Comparison of ENCODE assay signal across 16 cellular contexts in genomic region chr19:57623091-57623490, GRCh38. TPM values are rescaled to one million over a fixed set of nuclear protein-coding genes. Genes with fewer than 3 reads are reported as not detected.
DNase-seq lines count a peak whose midpoint lies in the region; TF ChIP-seq lines count a peak whose summit lies in the region.
"Had no signal": no experiment of that assay in that cellular context is flagged by ENCODE, and none has a peak within 500 bp of the region (broad histone marks: within the 10 kb centered on the region; RNA-seq: fewer than 3 reads in every experiment).

No MANE protein-coding gene starts in this region.

- H4K20me1 ChIP-seq in BLaER1 (no peaks in the 10 kb centered on the region), neural cell (ENCODE audit: insufficient read depth) (no peaks in the 10 kb centered on the region)

- H3F3A ChIP-seq in neural cell (ENCODE audit: insufficient read depth, low read length, poor library complexity, severe bottlenecking), result no peaks in the 10 kb centered on the region

- H3K27ac Mint-ChIP-seq in type B pancreatic cell, result no peak overlapping the region
- H3K27ac Mint-ChIP-seq: CD4-positive, alpha-beta memory T cell had no signal

- H3K4me2 ChIP-seq in BLaER1 (no peak overlapping the region), neural cell (ENCODE audit: low read length) (no peak overlapping the region)

- H3K9me3 Mint-ChIP-seq in type B pancreatic cell, result peaks cover 26% of the 10 kb centered on the region

- H3K9me2 ChIP-seq in neural cell (ENCODE audit: insufficient read depth, low read length), result no peaks in the 10 kb centered on the region

- 0 out of 2 replicates have a peak overlapping the region, but pooled peaks have one; percentile 97 for H3K4me3 ChIP-seq in BLaER1
- H3K4me3 ChIP-seq in adipocyte (ENCODE audit: low read length), result peak overlapping the region; percentile 72
- H3K4me3 ChIP-seq in neural cell (ENCODE audit: low read length), result peak overlapping the region; percentile 5

- peaks cover 61% of the 10 kb centered on the region for H3K79me2 ChIP-seq in neural cell (replicated peaks; ENCODE audit: insufficient read depth, low read length)

- H3K9ac ChIP-seq in BLaER1 (no peak overlapping the region), adipocyte (ENCODE audit: low read length) (no peak overlapping the region), neural cell (ENCODE audit: low read length) (no peak overlapping the region)

- no peak for TF ChIP-seq CTCF in neural cell (IDR thresholded peaks at IDR 0.05; ENCODE audit: poor library complexity, severe bottlenecking)
- TF ChIP-seq CTCF in type B pancreatic cell (conservative IDR thresholded peaks at IDR 0.05), result no peak

- no peaks in the 10 kb centered on the region for H3K4me1 Mint-ChIP-seq in type B pancreatic cell (ENCODE audit: unreplicated experiment)

- H3K4me1 ChIP-seq in BLaER1, result no peaks in the 10 kb centered on the region
- no peaks in the 10 kb centered on the region for H3K4me1 ChIP-seq in adipocyte (ENCODE audit: control insufficient read depth, insufficient read depth, low read length)
- H3K4me1 ChIP-seq: BE2C had no signal

- H3K9me3 ChIP-seq in BLaER1, result peaks cover 99% of the 10 kb centered on the region
- H3K9me3 ChIP-seq in adipocyte (ENCODE audit: control insufficient read depth, low read length), result peaks cover 88% of the 10 kb centered on the region
- H3K9me3 ChIP-seq in neural cell (ENCODE audit: low read length), result peaks cover 60% of the 10 kb centered on the region

- H3K27me3 ChIP-seq in BLaER1 (peaks cover 6% of the 10 kb centered on the region; the same call in 1 of the 2 replicates), adipocyte (replicated peaks; ENCODE audit: control insufficient read depth, insufficient read depth, low read length) (no peaks in the 10 kb centered on the region), neural cell (ENCODE audit: insufficient read depth, low read depth, low read length) (no peaks in the 10 kb centered on the region)
- H3K27me3 ChIP-seq: BE2C had no signal

- no peaks in the 10 kb centered on the region for H3K27me3 Mint-ChIP-seq in type B pancreatic cell
- H3K27me3 Mint-ChIP-seq: CD4-positive, alpha-beta memory T cell had no signal

- peaks cover 89% of the 10 kb centered on the region for H3K36me3 ChIP-seq in BLaER1
- peaks cover 75% of the 10 kb centered on the region for H3K36me3 ChIP-seq in adipocyte (ENCODE audit: control insufficient read depth, insufficient read depth, low read length, severe bottlenecking)
- H3K36me3 ChIP-seq in neural cell (ENCODE audit: insufficient read depth, low read length), result peaks cover 69% of the 10 kb centered on the region

- no peak overlapping the region for H2AFZ ChIP-seq in neural cell (ENCODE audit: low read depth, low read length)

- peaks cover 80% of the 10 kb centered on the region for H3K36me3 Mint-ChIP-seq in type B pancreatic cell

- TF ChIP-seq RAD21 in neural cell (conservative IDR thresholded peaks at IDR 0.05), result no peak

- DNase-seq in adipocyte (ENCODE audit: low read depth) (no peak), type B pancreatic cell (ENCODE audit: extremely low spot score, unreplicated experiment) (no peak), foreskin melanocyte (no peak)
- DNase-seq in activated naive CD4-positive, alpha-beta T cell treated with anti-CD3 and anti-CD28 coated beads, Interleukin-2, amount 50 U/mL, for 16 hours, result no peak
- DNase-seq: ACHN; BE2C; CD4-positive, alpha-beta memory T cell; DMS153; DMS79; GDM1; GOT3; H7; IMR-90 had no signal

- peak overlapping the region; percentile 13 for H3K4me3 Mint-ChIP-seq in type B pancreatic cell
- H3K4me3 Mint-ChIP-seq: CD4-positive, alpha-beta memory T cell had no signal

- H3K27ac ChIP-seq in BLaER1 (no peak overlapping the region), neural cell (ENCODE audit: low read length) (no peak overlapping the region)
- H3K27ac ChIP-seq: C4-2B had no signal

- TF ChIP-seq EP300 in neural cell (conservative IDR thresholded peaks at IDR 0.05; ENCODE audit: poor library complexity, severe bottlenecking), result no peak

TF ChIP-seq in neural cell, 6 proteins besides CTCF, POLR2A, EP300 and RAD21:
- TF ChIP-seq TAF1 (IDR thresholded peaks at IDR 0.05; ENCODE audit: low read depth), result no peak
- TF ChIP-seq MXI1 (conservative IDR thresholded peaks at IDR 0.05; ENCODE audit: poor library complexity, severe bottlenecking), result no peak
- TF ChIP-seq SMC3 (conservative IDR thresholded peaks at IDR 0.05; ENCODE audit: poor library complexity), result no peak
- TF ChIP-seq REST (IDR thresholded peaks at IDR 0.05; ENCODE audit: borderline replicate concordance), result no peak
- TF ChIP-seq EZH2 (IDR thresholded peaks at IDR 0.05; ENCODE audit: borderline replicate concordance, insufficient read depth, low read length, poor library complexity, severe bottlenecking), result no peak
- TF ChIP-seq POLR2AphosphoS5 (IDR thresholded peaks at IDR 0.05), result no peak
TF ChIP-seq in neural cell: peak in this region for 0.

RNA-seq across cellular contexts. Expression of gene ZNF134, which starts 9.0 kb away (rescaled TPM):
- polyA plus RNA-seq in neural cell, result 34.1 and 40.7 TPM in 2 replicates
- 83.0 and 110 TPM in 2 replicates for polyA minus RNA-seq in neural cell
- total RNA-seq in type B pancreatic cell (ENCODE audit: low replicate concordance), result 24.7 and 27.1 TPM in 2 replicates

RNA-seq across cellular contexts. Expression of gene ZNF211, which starts 9.9 kb away (rescaled TPM):
- polyA plus RNA-seq in neural cell, result 47.6 and 53.0 TPM in 2 replicates
- 66.2 and 70.2 TPM in 2 replicates for polyA minus RNA-seq in neural cell
- 15.2 and 26.5 TPM in 2 replicates for total RNA-seq in type B pancreatic cell (ENCODE audit: low replicate concordance)

RNA-seq across cellular contexts. Expression of gene ZNF530, which starts 23.4 kb away (rescaled TPM):
- polyA plus RNA-seq in neural cell, result 10.2 and 11.6 TPM in 2 replicates
- polyA minus RNA-seq in neural cell, result 10.5 and 11.1 TPM in 2 replicates
- total RNA-seq in type B pancreatic cell (ENCODE audit: low replicate concordance), result 4.8 and 4.9 TPM in 2 replicates

RNA-seq across cellular contexts. Expression of gene ZIK1, which starts 39.1 kb away (rescaled TPM):
- 19.4 and 25.2 TPM in 2 replicates for polyA plus RNA-seq in neural cell
- polyA minus RNA-seq in neural cell, result 56.2 and 58.8 TPM in 2 replicates
- total RNA-seq in type B pancreatic cell (ENCODE audit: low replicate concordance), result 11.5 and 17.6 TPM in 2 replicates

RNA-seq across cellular contexts. Expression of gene ZNF416, which starts 44.4 kb away (rescaled TPM):
- polyA plus RNA-seq in neural cell, result 6.3 and 6.4 TPM in 2 replicates
- polyA minus RNA-seq in neural cell, result 25.9 and 27.5 TPM in 2 replicates
- total RNA-seq in type B pancreatic cell (ENCODE audit: low replicate concordance), result 9.1 and 10.3 TPM in 2 replicates

Comparison
In these comparisons a context has a peak if more than half of its experiments do, and no peak if none do; other contexts are left out.
1. H3K4me3 ChIP-seq: peak in every context shown above with its lines; median percentile 97 in BLaER1; 72 in adipocyte; 5 in neural cell.